ENCODE assay signal across 8 cellular contexts in genomic region chr20:50794181-50794845, GRCh38. TPM values are rescaled to one million over a fixed set of nuclear protein-coding genes. Genes with fewer than 3 reads are reported as not detected.
DNase-seq lines count a peak whose midpoint lies in the region; ATAC-seq and TF ChIP-seq lines count a peak whose summit lies in the region.

No MANE protein-coding gene starts in this region.

- no peaks in the 10 kb centered on the region for H4K20me1 ChIP-seq in neural cell (ENCODE audit: insufficient read depth)

- no peaks in the 10 kb centered on the region for H3K36me3 ChIP-seq in HUES6 (ENCODE audit: control insufficient read depth, insufficient read depth, low read length)
- no peaks in the 10 kb centered on the region for H3K36me3 ChIP-seq in neural cell (ENCODE audit: insufficient read depth, low read length)

- no peaks in the 10 kb centered on the region for H3K9me2 ChIP-seq in neural cell (ENCODE audit: insufficient read depth, low read length)

- no peak overlapping the region for H2AFZ ChIP-seq in neural cell (ENCODE audit: low read depth, low read length)

- H3K27ac Mint-ChIP-seq in T-helper 1 cell treated with Interleukin-12 subunit alpha and Interleukin-12 subunit beta and Interleukin-4 antibody, amounts not matched to agents 30 μg/mL and 1 μg/mL, for 36 hours = no peak overlapping the region

- H3K9me3 ChIP-seq in HUES6 (ENCODE audit: control insufficient read depth, insufficient read depth, low read depth, low read length) (no peaks in the 10 kb centered on the region), neural cell (ENCODE audit: low read length) (no peaks in the 10 kb centered on the region)

- H3K4me2 ChIP-seq in neural cell (ENCODE audit: low read length) = peak overlapping the region; percentile 9

- no peaks in the 10 kb centered on the region for H3K36me3 Mint-ChIP-seq in T-helper 1 cell treated with Interleukin-12 subunit alpha and Interleukin-12 subunit beta and Interleukin-4 antibody, amounts not matched to agents 30 μg/mL and 1 μg/mL, for 36 hours (ENCODE audit: low read depth)

- H3K4me1 ChIP-seq in HUES6 (ENCODE audit: control insufficient read depth, insufficient read depth, low read length) = peaks cover 22% of the 10 kb centered on the region

- H3K27ac ChIP-seq in HUES6 (ENCODE audit: low read depth, low read length) (no peak overlapping the region), neural cell (ENCODE audit: low read length) (no peak overlapping the region)

- no peaks in the 10 kb centered on the region for H3K79me2 ChIP-seq in neural cell (replicated peaks; ENCODE audit: insufficient read depth, low read length)

- DNase-seq in T-helper 1 cell (no peak), choroid plexus epithelial cell (ENCODE audit: low read depth) (no peak), SKM-1 treated with dmso at 0.1 percent for 144 hours (lab: John Stamatoyannopoulos, UW; ENCODE audit: unreplicated experiment) (no peak), NOMO-1 (lab: John Stamatoyannopoulos, UW; ENCODE audit: unreplicated experiment in 2 of 2) (no peak)

- TF ChIP-seq EP300 in neural cell (conservative IDR thresholded peaks at IDR 0.05; ENCODE audit: poor library complexity, severe bottlenecking) = no peak

- no peak for TF ChIP-seq RAD21 in neural cell (conservative IDR thresholded peaks at IDR 0.05)

- H3K9ac ChIP-seq in HUES6 (ENCODE audit: low read length) (no peak overlapping the region), neural cell (ENCODE audit: low read length) (no peak overlapping the region)

- no peaks in the 10 kb centered on the region for H3F3A ChIP-seq in neural cell (ENCODE audit: insufficient read depth, low read length, poor library complexity, severe bottlenecking)

- ATAC-seq in GM21786 (IDR thresholded peaks at IDR 0.05; ENCODE audit: unreplicated experiment) = no peak

- H3K4me3 ChIP-seq in HUES6 (ENCODE audit: low read depth, low read length) (peak overlapping the region; percentile 85), choroid plexus epithelial cell (ENCODE audit: low read depth, low read length) (peak overlapping the region; percentile 79), neural cell (ENCODE audit: low read length) (peak overlapping the region; percentile 96)

- TF ChIP-seq CTCF in choroid plexus epithelial cell (conservative IDR thresholded peaks at IDR 0.05; ENCODE audit: low read depth, low read length) = no peak
- TF ChIP-seq CTCF in neural cell (IDR thresholded peaks at IDR 0.05; ENCODE audit: poor library complexity, severe bottlenecking) = no peak

- no peaks in the 10 kb centered on the region for H3K9me3 Mint-ChIP-seq in T-helper 1 cell treated with Interleukin-12 subunit alpha and Interleukin-12 subunit beta and Interleukin-4 antibody, amounts not matched to agents 30 μg/mL and 1 μg/mL, for 36 hours

- H3K27me3 ChIP-seq in HUES6 (ENCODE audit: control insufficient read depth, insufficient read depth, low read length) (peaks cover 4% of the 10 kb centered on the region), neural cell (ENCODE audit: insufficient read depth, low read depth, low read length) (no peaks in the 10 kb centered on the region)

- H3K4me3 Mint-ChIP-seq in T-helper 1 cell treated with Interleukin-12 subunit alpha and Interleukin-12 subunit beta and Interleukin-4 antibody, amounts not matched to agents 30 μg/mL and 1 μg/mL, for 36 hours = peak overlapping the region; percentile 37

- peaks cover 10% of the 10 kb centered on the region for H3K4me1 Mint-ChIP-seq in T-helper 1 cell treated with Interleukin-12 subunit alpha and Interleukin-12 subunit beta and Interleukin-4 antibody, amounts not matched to agents 30 μg/mL and 1 μg/mL, for 36 hours (ENCODE audit: low read depth)

- H3K27me3 Mint-ChIP-seq in T-helper 1 cell treated with Interleukin-12 subunit alpha and Interleukin-12 subunit beta and Interleukin-4 antibody, amounts not matched to agents 30 μg/mL and 1 μg/mL, for 36 hours (ENCODE audit: low read depth) = no peaks in the 10 kb centered on the region

TF ChIP-seq in neural cell, 6 proteins besides CTCF, POLR2A, EP300 and RAD21:
- TF ChIP-seq TAF1 (IDR thresholded peaks at IDR 0.05; ENCODE audit: low read depth) (no peak), SMC3 (conservative IDR thresholded peaks at IDR 0.05; ENCODE audit: poor library complexity) (no peak), POLR2AphosphoS5 (IDR thresholded peaks at IDR 0.05) (no peak), MXI1 (conservative IDR thresholded peaks at IDR 0.05; ENCODE audit: poor library complexity, severe bottlenecking) (no peak), REST (IDR thresholded peaks at IDR 0.05; ENCODE audit: borderline replicate concordance) (no peak), EZH2 (IDR thresholded peaks at IDR 0.05; ENCODE audit: borderline replicate concordance, insufficient read depth, low read length, poor library complexity, severe bottlenecking) (no peak)

RNA-seq across cellular contexts. Expression of gene BCAS4, which starts 0.5 kb away (rescaled TPM):
- 24.6 and 37.6 TPM in 2 replicates for polyA plus RNA-seq in neural cell
- polyA minus RNA-seq in neural cell = 27.5 and 29.3 TPM in 2 replicates
